In genomic region chr5:142743677-142744441, GRCh38 we compare ENCODE assay signal across 1 cellular context.
TF ChIP-seq lines count a peak whose summit lies in the region.

No MANE protein-coding gene starts in this region.

TF ChIP-seq in K562, 482 proteins besides CTCF, POLR2A, EP300 and RAD21 (continued from another document):
- TF ChIP-seq, protein P1, sequence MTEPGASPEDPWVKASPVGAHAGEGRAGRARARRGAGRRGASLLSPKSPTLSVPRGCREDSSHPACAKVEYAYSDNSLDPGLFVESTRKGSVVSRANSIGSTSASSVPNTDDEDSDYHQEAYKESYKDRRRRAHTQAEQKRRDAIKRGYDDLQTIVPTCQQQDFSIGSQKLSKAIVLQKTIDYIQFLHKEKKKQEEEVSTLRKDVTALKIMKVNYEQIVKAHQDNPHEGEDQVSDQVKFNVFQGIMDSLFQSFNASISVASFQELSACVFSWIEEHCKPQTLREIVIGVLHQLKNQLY (CRISPR knock-in tag; conservative IDR thresholded peaks at IDR 0.05) = no peak
- no peak for TF ChIP-seq DACH1 (IDR thresholded peaks at IDR 0.05; ENCODE audit: partially characterized antibody)
- TF ChIP-seq NELFE (IDR thresholded peaks at IDR 0.05; ENCODE audit: insufficient read depth, insufficient read length) = no peak
- peak; percentile 69 for TF ChIP-seq GABPA (tag; conservative IDR thresholded peaks at IDR 0.05; ENCODE audit: low read depth)
- TF ChIP-seq ZNF764 (CRISPR knock-in tag; IDR thresholded peaks at IDR 0.05; ENCODE audit: low read depth) = no peak
- TF ChIP-seq, protein P2, sequence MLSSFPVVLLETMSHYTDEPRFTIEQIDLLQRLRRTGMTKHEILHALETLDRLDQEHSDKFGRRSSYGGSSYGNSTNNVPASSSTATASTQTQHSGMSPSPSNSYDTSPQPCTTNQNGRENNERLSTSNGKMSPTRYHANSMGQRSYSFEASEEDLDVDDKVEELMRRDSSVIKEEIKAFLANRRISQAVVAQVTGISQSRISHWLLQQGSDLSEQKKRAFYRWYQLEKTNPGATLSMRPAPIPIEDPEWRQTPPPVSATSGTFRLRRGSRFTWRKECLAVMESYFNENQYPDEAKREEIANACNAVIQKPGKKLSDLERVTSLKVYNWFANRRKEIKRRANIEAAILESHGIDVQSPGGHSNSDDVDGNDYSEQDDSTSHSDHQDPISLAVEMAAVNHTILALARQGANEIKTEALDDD (IDR thresholded peaks at IDR 0.05) = no peak
- no peak for TF ChIP-seq RB1 (IDR thresholded peaks at IDR 0.05; ENCODE audit: low read depth)
- no peak for TF ChIP-seq ZFP1 (CRISPR knock-in tag; IDR thresholded peaks at IDR 0.05)
- TF ChIP-seq ELF1 (tag; IDR thresholded peaks at IDR 0.05) = 0 out of 2 replicates have a peak, but pooled peaks have one; percentile 27
- TF ChIP-seq ZNF217 (CRISPR knock-in tag; IDR thresholded peaks at IDR 0.05) = no peak
- peak; percentile 41 for TF ChIP-seq FOSL1 (tag; conservative IDR thresholded peaks at IDR 0.05)
- no peak for TF ChIP-seq E2F4 (CRISPR knock-in tag; IDR thresholded peaks at IDR 0.05; ENCODE audit: low read depth)
- TF ChIP-seq U2AF2 (optimal IDR thresholded peaks at IDR 0.05; ENCODE audit: low read depth, low read length) = no peak
- TF ChIP-seq CEBPG (CRISPR knock-in tag; IDR thresholded peaks at IDR 0.05) = no peak
- TF ChIP-seq CEBPG (tag; conservative IDR thresholded peaks at IDR 0.05 in 1 of 2, IDR thresholded peaks at IDR 0.05 in 1 of 2) = 0 out of 4 replicates have a peak, but pooled peaks of 1 of the 2 experiments have one; percentile 25
- no peak for TF ChIP-seq CREM (IDR thresholded peaks at IDR 0.05; ENCODE audit: low read depth)
- TF ChIP-seq, protein P3, sequence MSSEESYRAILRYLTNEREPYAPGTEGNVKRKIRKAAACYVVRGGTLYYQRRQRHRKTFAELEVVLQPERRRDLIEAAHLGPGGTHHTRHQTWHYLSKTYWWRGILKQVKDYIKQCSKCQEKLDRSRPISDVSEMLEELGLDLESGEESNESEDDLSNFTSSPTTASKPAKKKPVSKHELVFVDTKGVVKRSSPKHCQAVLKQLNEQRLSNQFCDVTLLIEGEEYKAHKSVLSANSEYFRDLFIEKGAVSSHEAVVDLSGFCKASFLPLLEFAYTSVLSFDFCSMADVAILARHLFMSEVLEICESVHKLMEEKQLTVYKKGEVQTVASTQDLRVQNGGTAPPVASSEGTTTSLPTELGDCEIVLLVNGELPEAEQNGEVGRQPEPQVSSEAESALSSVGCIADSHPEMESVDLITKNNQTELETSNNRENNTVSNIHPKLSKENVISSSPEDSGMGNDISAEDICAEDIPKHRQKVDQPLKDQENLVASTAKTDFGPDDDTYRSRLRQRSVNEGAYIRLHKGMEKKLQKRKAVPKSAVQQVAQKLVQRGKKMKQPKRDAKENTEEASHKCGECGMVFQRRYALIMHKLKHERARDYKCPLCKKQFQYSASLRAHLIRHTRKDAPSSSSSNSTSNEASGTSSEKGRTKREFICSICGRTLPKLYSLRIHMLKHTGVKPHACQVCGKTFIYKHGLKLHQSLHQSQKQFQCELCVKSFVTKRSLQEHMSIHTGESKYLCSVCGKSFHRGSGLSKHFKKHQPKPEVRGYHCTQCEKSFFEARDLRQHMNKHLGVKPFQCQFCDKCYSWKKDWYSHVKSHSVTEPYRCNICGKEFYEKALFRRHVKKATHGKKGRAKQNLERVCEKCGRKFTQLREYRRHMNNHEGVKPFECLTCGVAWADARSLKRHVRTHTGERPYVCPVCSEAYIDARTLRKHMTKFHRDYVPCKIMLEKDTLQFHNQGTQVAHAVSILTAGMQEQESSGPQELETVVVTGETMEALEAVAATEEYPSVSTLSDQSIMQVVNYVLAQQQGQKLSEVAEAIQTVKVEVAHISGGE (CRISPR knock-in tag; IDR thresholded peaks at IDR 0.05) = no peak
- TF ChIP-seq ZNF316 (IDR thresholded peaks at IDR 0.05) = no peak
- TF ChIP-seq ZNF146 (CRISPR knock-in tag; IDR thresholded peaks at IDR 0.05; ENCODE audit: unreplicated experiment) = no peak
- TF ChIP-seq, protein P4, sequence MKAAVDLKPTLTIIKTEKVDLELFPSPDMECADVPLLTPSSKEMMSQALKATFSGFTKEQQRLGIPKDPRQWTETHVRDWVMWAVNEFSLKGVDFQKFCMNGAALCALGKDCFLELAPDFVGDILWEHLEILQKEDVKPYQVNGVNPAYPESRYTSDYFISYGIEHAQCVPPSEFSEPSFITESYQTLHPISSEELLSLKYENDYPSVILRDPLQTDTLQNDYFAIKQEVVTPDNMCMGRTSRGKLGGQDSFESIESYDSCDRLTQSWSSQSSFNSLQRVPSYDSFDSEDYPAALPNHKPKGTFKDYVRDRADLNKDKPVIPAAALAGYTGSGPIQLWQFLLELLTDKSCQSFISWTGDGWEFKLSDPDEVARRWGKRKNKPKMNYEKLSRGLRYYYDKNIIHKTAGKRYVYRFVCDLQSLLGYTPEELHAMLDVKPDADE (conservative IDR thresholded peaks at IDR 0.05; ENCODE audit: control insufficient read depth, low read depth, low read length) = no peak
- no peak for TF ChIP-seq TCF15 (CRISPR knock-in tag; IDR thresholded peaks at IDR 0.05)
